ENCODE assay signal across 8 cellular contexts in genomic region chr12:2794736-2795289, GRCh38. TPM values are rescaled to one million over a fixed set of nuclear protein-coding genes. Genes with fewer than 3 reads are reported as not detected.
DNase-seq lines count a peak whose midpoint lies in the region; ATAC-seq and TF ChIP-seq lines count a peak whose summit lies in the region.

TSS of gene FKBP4 (plus strand) at chr12:2794970. CDS start at chr12:2795140, 170 bp downstream.

- H3K4me3 ChIP-seq in left ventricle myocardium inferior, result peak within 1 kb of the TSS; percentile 83
- H3K4me3 ChIP-seq in psoas muscle, result peak within 1 kb of the TSS; percentile 93
- peak within 1 kb of the TSS; percentile 95 for H3K4me3 ChIP-seq in urinary bladder (ENCODE audit: low read depth, low read length)

- H3K9me3 ChIP-seq in T-helper 17 cell (ENCODE audit: control insufficient read depth, low read length, poor library complexity, severe bottlenecking) (no peaks in the 10 kb centered on the region), left ventricle myocardium inferior (replicated peaks) (no peaks in the 10 kb centered on the region), psoas muscle (no peaks in the 10 kb centered on the region)

- DNase-seq in GM13977 (ENCODE audit: low spot score), result peak; percentile 98
- DNase-seq in NCI-H128 (lab: John Stamatoyannopoulos, UW; ENCODE audit: unreplicated experiment), result peak; percentile 83
- DNase-seq in T-helper 17 cell, result peak; percentile 80 to 88 (median 87)
- peak; percentile 66 for DNase-seq in amniotic stem cell (lab: John Stamatoyannopoulos, UW)
- peak; percentile 91 for DNase-seq in left ventricle myocardium inferior
- peak; percentile 92 to 93 for DNase-seq in psoas muscle

- H3K27ac ChIP-seq in left ventricle myocardium inferior (replicated peaks), result peak within 1 kb of the TSS; percentile 82
- H3K27ac ChIP-seq in psoas muscle, result peak within 1 kb of the TSS; percentile 92
- peak within 1 kb of the TSS; percentile 67 for H3K27ac ChIP-seq in urinary bladder (ENCODE audit: low read depth)

- no peaks in the 10 kb centered on the region for H3K36me3 Mint-ChIP-seq in T-helper 17 cell (ENCODE audit: low read depth)

- H3K27me3 ChIP-seq in left ventricle myocardium inferior (ENCODE audit: low read depth), result no peaks in the 10 kb centered on the region
- no peaks in the 10 kb centered on the region for H3K27me3 ChIP-seq in psoas muscle (ENCODE audit: insufficient read depth in 3 of 3, low read length in 2 of 3)

- ATAC-seq in HG02759 (IDR thresholded peaks at IDR 0.05; ENCODE audit: unreplicated experiment) (peak; percentile 88), T-helper 17 cell (peak; percentile 92), psoas muscle (peak; percentile 87 to 89 (median 88))

- H3K36me3 ChIP-seq in left ventricle myocardium inferior (peaks cover 21% of the 10 kb centered on the region), psoas muscle (ENCODE audit: insufficient read depth in 1 of 2, low read depth in 1 of 2) (peaks cover 8 to 35% of the 10 kb centered on the region in 2 donors), urinary bladder (ENCODE audit: insufficient read depth) (peaks cover 2% of the 10 kb centered on the region)

- H3K4me1 ChIP-seq in left ventricle myocardium inferior (peaks cover 48% of the 10 kb centered on the region), psoas muscle (peaks cover 16% of the 10 kb centered on the region), urinary bladder (ENCODE audit: insufficient read depth) (no peaks in the 10 kb centered on the region)

- H3K4me1 Mint-ChIP-seq in T-helper 17 cell, result peaks cover 28% of the 10 kb centered on the region

- intact Hi-C loops in left ventricle myocardium inferior (cut with micrococcal nuclease) (no loop called here), psoas muscle (cut with DNase I) (no loop called here)

- peak within 1 kb of the TSS; percentile 92 for H3K4me3 Mint-ChIP-seq in T-helper 17 cell

- H3K27me3 Mint-ChIP-seq in T-helper 17 cell, result no peaks in the 10 kb centered on the region

- WGBS in psoas muscle, 3 donors, result 0% methylated on average over 39 to 63 of the region's 63 CpGs
- under 1% methylated on average over 63 of the region's 63 CpGs for WGBS in urinary bladder

- in situ Hi-C loops in GM13977 (cut with MboI; ENCODE audit: low pct_unique_long_range_greater_than_20kb, low sequenced_read_pairs, unreplicated experiment), result no loop called here

- TF ChIP-seq CTCF in GM13977 (IDR thresholded peaks at IDR 0.05; ENCODE audit: extremely low read depth, insufficient read depth, missing control alignments) (no peak), left ventricle myocardium inferior (IDR thresholded peaks at IDR 0.05; ENCODE audit: borderline replicate concordance) (no peak), psoas muscle (IDR thresholded peaks at IDR 0.05) (no peak)

- peak within 1 kb of the TSS; percentile 56 for H3K27ac Mint-ChIP-seq in T-helper 17 cell

RNA-seq across cellular contexts. Expression of gene FKBP4, which starts in this region (rescaled TPM):
- total RNA-seq in T-helper 17 cell, result 10 to 100 TPM; 41.9 to 44.9 TPM
- total RNA-seq in left ventricle myocardium inferior, result 57.0 TPM
- total RNA-seq in psoas muscle, result 100 to 1,000 TPM in 2 of 4 donors, 10 to 100 TPM in 2; 80.7 to 122 (median 92.0) TPM
- 100 to 1,000 TPM in 1 of 3 donors, 10 to 100 TPM in 2; 62.4 to 116 (median 86.2) TPM for polyA plus RNA-seq in psoas muscle
- 27.9 TPM for total RNA-seq in urinary bladder
- 43.7 TPM for polyA plus RNA-seq in urinary bladder

Comparison
In these comparisons a context has a peak if more than half of its experiments do, and no peak if none do; other contexts are left out.
1. Peak in every context shown above with its lines: DNase-seq, ATAC-seq, H3K4me3 ChIP-seq and H3K27ac ChIP-seq.